ENCODE assay signal across 10 cellular contexts in genomic region chr17:58504826-58505351, GRCh38. TPM values are rescaled to one million over a fixed set of nuclear protein-coding genes. Genes with fewer than 3 reads are reported as not detected.
DNase-seq lines count a peak whose midpoint lies in the region; ATAC-seq and TF ChIP-seq lines count a peak whose summit lies in the region.
"Had no signal": no experiment of that assay in that cellular context is flagged by ENCODE, and none has a peak within 500 bp of the region (broad histone marks: within the 10 kb centered on the region; RNA-seq: fewer than 3 reads in every experiment).

No MANE protein-coding gene starts in this region.

- peaks cover 18% of the 10 kb centered on the region for H3K36me3 Mint-ChIP-seq in Calu3 (ENCODE audit: insufficient read depth, unreplicated experiment)

- H3K27me3 Mint-ChIP-seq in Calu3 (ENCODE audit: unreplicated experiment): no peaks in the 10 kb centered on the region

- in situ Hi-C loops in GM13976 (cut with MboI; ENCODE audit: low sequenced_read_pairs, unreplicated experiment): no loop called here

- no peak overlapping the region for H3K27ac Mint-ChIP-seq in Calu3 (ENCODE audit: unreplicated experiment)

- DNase-seq in GM13976 (ENCODE audit: low spot score) (peak; percentile 85), AG08395 (ENCODE audit: low spot score) (no peak), SHP77 treated with DMSO at 0.1 percent for 48 hours (lab: John Stamatoyannopoulos, UW) (no peak), Calu3 (no peak), HuH-7 (ENCODE audit: low spot score) (no peak)
- DNase-seq: activated T-cell treated with anti-CD3 and anti-CD28 coated beads for 4 hours, NCI-H1930 had no signal

- no peaks in the 10 kb centered on the region for H3K9me3 Mint-ChIP-seq in Calu3 (ENCODE audit: low read depth, unreplicated experiment)

- H3K4me3 Mint-ChIP-seq in Calu3 (ENCODE audit: low read depth, unreplicated experiment): no peak overlapping the region

- ATAC-seq in GM21381 (IDR thresholded peaks at IDR 0.05; ENCODE audit: unreplicated experiment) (peak; percentile 87), HG03378 (IDR thresholded peaks at IDR 0.05; ENCODE audit: unreplicated experiment) (peak; percentile 84), esophagus mucosa (peak; percentile 31)

- TF ChIP-seq CTCF in GM13976 (IDR thresholded peaks at IDR 0.05; ENCODE audit: borderline replicate concordance, control extremely low read depth, extremely low read depth, insufficient read depth, missing control alignments) (no peak), Calu3 (IDR thresholded peaks at IDR 0.05; ENCODE audit: unreplicated experiment) (no peak)

- intact Hi-C loops in Calu3 (cut with micrococcal nuclease; ENCODE audit: unreplicated experiment): no loop called here

- CTCF ChIA-PET in Calu3 (lab: Charles Lee): no interaction called here

- no peaks in the 10 kb centered on the region for H3K4me1 Mint-ChIP-seq in Calu3 (ENCODE audit: low read depth, unreplicated experiment)

- no TSS peak for BruUV-seq in Calu3 (replicated peaks; lab: Mats Ljungman, UMichigan)

RNA-seq across cellular contexts. Expression of gene MTMR4, which starts 9.5 kb away (rescaled TPM):
- total RNA-seq in esophagus mucosa (32.3 TPM), Calu3 (2022) (28.2 and 33.5 TPM in 2 replicates)

RNA-seq across cellular contexts. Expression of gene HSF5, which starts 16.7 kb away (rescaled TPM):
- total RNA-seq in esophagus mucosa: not detected
- total RNA-seq in Calu3 (2022): 0.07 TPM in 1 of 2 replicates, not detected in the other

Comparison
In these comparisons a context has a peak if more than half of its experiments do, and no peak if none do; other contexts are left out.
1. ATAC-seq: peak in every context shown above with its lines; median percentile 87 in GM21381; 84 in HG03378; 31 in esophagus mucosa.